In the genomic region with DNA sequence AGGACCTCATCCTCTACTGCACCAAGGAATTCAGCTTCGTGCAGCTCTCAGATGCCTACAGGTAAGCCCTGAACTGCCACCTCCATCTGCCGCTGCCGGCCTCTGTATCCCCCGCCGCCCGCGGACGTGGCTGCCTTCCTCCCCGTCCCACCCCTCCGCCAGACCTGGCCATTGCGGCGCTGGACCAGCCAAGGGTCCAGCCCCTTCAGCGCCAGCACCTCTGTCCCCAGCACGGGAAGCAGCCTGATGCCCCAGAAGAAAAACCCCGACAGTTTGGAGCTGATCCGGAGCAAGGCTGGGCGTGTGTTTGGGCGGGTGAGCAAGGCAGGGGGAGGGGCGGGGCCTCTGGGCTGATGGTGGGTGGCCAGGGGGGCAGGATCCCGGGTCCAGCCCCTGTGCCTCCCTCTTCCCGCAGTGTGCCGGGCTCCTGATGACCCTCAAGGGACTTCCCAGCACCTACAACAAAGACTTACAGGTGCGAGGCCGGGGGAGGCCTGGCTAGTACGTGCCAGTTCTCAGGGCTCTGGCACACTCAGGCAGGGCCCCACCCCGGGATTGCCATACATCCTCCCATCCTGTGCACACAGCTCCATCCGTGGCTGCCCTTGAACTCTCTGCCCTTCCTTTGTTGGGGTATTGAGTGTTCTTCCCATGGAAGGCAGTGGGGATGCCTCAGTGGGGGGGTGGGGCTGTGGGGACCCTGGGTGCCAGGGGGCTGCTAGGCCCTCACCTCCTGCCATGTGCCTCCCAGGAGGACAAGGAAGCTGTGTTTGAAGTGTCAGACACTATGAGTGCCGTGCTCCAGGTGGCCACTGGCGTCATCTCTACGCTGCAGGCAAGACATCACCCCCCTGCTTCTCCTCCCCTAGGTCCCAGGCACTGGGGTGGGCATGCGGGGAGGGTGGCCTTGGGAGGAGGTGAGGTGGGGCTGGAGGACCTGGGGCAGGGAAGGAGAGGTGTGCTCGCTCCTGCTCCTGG, we compare ENCODE assay signal across 27 cellular contexts. TPM values are rescaled to one million over a fixed set of nuclear protein-coding genes. Genes with fewer than 3 reads are reported as not detected.
DNase-seq lines count a peak whose midpoint lies in the region; ATAC-seq, FAIRE-seq and TF ChIP-seq lines count a peak whose summit lies in the region.
"Had no signal": no experiment of that assay in that cellular context is flagged by ENCODE, and none has a peak within 500 bp of the region (broad histone marks: within the 10 kb centered on the region; RNA-seq: fewer than 3 reads in every experiment).

No MANE protein-coding gene starts in this region.

- no peak for DNase-seq in activated T-cell treated with anti-CD3 and anti-CD28 coated beads, Interleukin-2, amount 50 U/mL, for 24 hours
- DNase-seq in activated T-cell treated with anti-CD3 and anti-CD28 coated beads, Interleukin-2, amount 50 U/mL, for 1 hour, result no peak
- DNase-seq in K562 (ENCODE audit: extremely low read depth in 1 of 4, low spot score in 3 of 4) (peak in 1 of 4 experiments; percentile 39), HepG2 (ENCODE audit: low spot score) (no peak), trophoblast cell (no peak), Kasumi-1 (lab: John Stamatoyannopoulos, UW) (no peak), NCI-H1930 (lab: John Stamatoyannopoulos, UW) (no peak)
- no peak for DNase-seq in activated CD4-positive, alpha-beta memory T cell treated with anti-CD3 and anti-CD28 coated beads, Interleukin-2, amount 10 ng/mL, durations not matched to agents 7 days and 5 days
- DNase-seq: AML-193; C1 segment of cervical spinal cord; CD8-positive, alpha-beta T cell; DND-41; GM23248; KBM-7; NCI-H1092; NCI-H1436; NCI-H2029; NCI-H2171; NCI-H345; NCI-H524 treated with DMSO at 0.1 percent for 48 hours; NCI-H82; Peyer's patch had no signal

- no peak overlapping the region for H4K8ac ChIP-seq in trophoblast cell (ENCODE audit: low read depth, low read length)

- H2BK5ac ChIP-seq in trophoblast cell (ENCODE audit: low read depth, low read length, poor library complexity), result no peak overlapping the region

- H3K4ac ChIP-seq in trophoblast cell (ENCODE audit: low read depth, low read length), result no peak overlapping the region

- H3K4me1 Mint-ChIP-seq in activated T-cell treated with anti-CD3 and anti-CD28 coated beads, Interleukin-2, amount 50 U/mL, for 24 hours (ENCODE audit: low read depth), result no peaks in the 10 kb centered on the region
- no peaks in the 10 kb centered on the region for H3K4me1 Mint-ChIP-seq in activated CD4-positive, alpha-beta memory T cell treated with anti-CD3 and anti-CD28 coated beads, Interleukin-2, amount 10 ng/mL, durations not matched to agents 7 days and 5 days

- no peaks in the 10 kb centered on the region for H3K27me3 Mint-ChIP-seq in activated T-cell treated with anti-CD3 and anti-CD28 coated beads, Interleukin-2, amount 50 U/mL, for 24 hours
- no peaks in the 10 kb centered on the region for H3K27me3 Mint-ChIP-seq in activated CD4-positive, alpha-beta memory T cell treated with anti-CD3 and anti-CD28 coated beads, Interleukin-2, amount 10 ng/mL, durations not matched to agents 7 days and 5 days

- H3K4me2 ChIP-seq in K562 (ENCODE audit: insufficient read depth, low read length) (no peak overlapping the region), HepG2 (ENCODE audit: low read depth, low read length) (no peak overlapping the region), trophoblast cell (ENCODE audit: low read length) (no peak overlapping the region)

- no peaks in the 10 kb centered on the region for H3K79me1 ChIP-seq in trophoblast cell (ENCODE audit: low read length)

- no peak overlapping the region for H4K12ac ChIP-seq in trophoblast cell (ENCODE audit: low read depth, low read length)

- no peak overlapping the region for H2AFZ ChIP-seq in K562 (ENCODE audit: low read depth, low read length)
- H2AFZ ChIP-seq in HepG2 (ENCODE audit: low read length), result no peak overlapping the region
- no peak overlapping the region for H2AFZ ChIP-seq in trophoblast cell (ENCODE audit: insufficient read depth, low read length, poor library complexity)
- H2AFZ ChIP-seq: GM23248 had no signal

- 82% methylated on average over 14 of the region's 32 CpGs for WGBS in K562 (ENCODE audit: insufficient coverage, low coverage, missing lambda C conversion rate)
- 91% methylated on average over 26 of the region's 32 CpGs for WGBS in HepG2 (ENCODE audit: low lambda C conversion rate)
- no CpG with 5 or more reads among the region's 32 CpGs for WGBS in trophoblast cell (ENCODE audit: extremely low coverage, insufficient coverage, insufficient read length)

- peaks cover 38% of the 10 kb centered on the region; the same call in 2 of the 3 replicates for H3K36me3 ChIP-seq in K562 (ENCODE audit: control insufficient read depth, insufficient read depth, low read length)
- peaks cover 15 to 23% of the 10 kb centered on the region in 2 experiments; a peak in 4 of 5 replicates for H3K36me3 ChIP-seq in HepG2 (replicated peaks in 1 of 2; ENCODE audit: control insufficient read depth in 1 of 2, insufficient read depth in 2 of 2, low read length in 2 of 2)
- peaks cover 16 to 21% of the 10 kb centered on the region in 2 experiments for H3K36me3 ChIP-seq in trophoblast cell (ENCODE audit: control insufficient read depth in 1 of 2, insufficient read depth in 2 of 2, low read length in 2 of 2)

- H3K27ac Mint-ChIP-seq in activated T-cell treated with anti-CD3 and anti-CD28 coated beads, Interleukin-2, amount 50 U/mL, for 24 hours, result peak overlapping the region; percentile 47
- H3K27ac Mint-ChIP-seq in activated CD4-positive, alpha-beta memory T cell treated with anti-CD3 and anti-CD28 coated beads, Interleukin-2, amount 10 ng/mL, durations not matched to agents 7 days and 5 days, result no peak overlapping the region
- H3K27ac Mint-ChIP-seq: CD8-positive, alpha-beta T cell had no signal

- in situ Hi-C loops in K562 (cut with MboI) (no loop called here), HepG2 (cut with HindIII; ENCODE audit: extremely low pct_ligation_motif_present, low pct_unique_long_range_greater_than_20kb) (no loop called here)

- H3K4me3 ChIP-seq in K562 (no peak overlapping the region), HepG2 (replicated peaks in 1 of 3; ENCODE audit: insufficient read depth in 1 of 3, low read depth in 2 of 3, low read length in 3 of 3) (no peak overlapping the region), trophoblast cell (ENCODE audit: low read depth, low read length) (peak overlapping the region; percentile 21)
- H3K4me3 ChIP-seq: GM12878, GM23248, Peyer's patch, SJSA1 had no signal

- POLR2A ChIA-PET in K562 (lab: Yijun Ruan, JAX) (interaction anchor here (1.5 kb wide), 1 partner anchor 16 kb away, joined by 4 read pairs; no protein-coding TSS in a partner anchor), HepG2 (lab: Yijun Ruan, JAX) (interaction anchor here (1.3 kb wide), 1 partner anchor 13 kb away, joined by 9 read pairs; the partner anchor contains the start of gene ASL)
- POLR2A ChIA-PET in activated CD4-positive, alpha-beta memory T cell treated with anti-CD3 and anti-CD28 coated beads, Interleukin-2, amount 10 ng/mL, durations not matched to agents 7 days and 5 days (lab: Charles Lee), result interaction anchor here (0.6 kb wide), 1 partner anchor 592 kb away, joined by 5 read pairs; no protein-coding TSS in a partner anchor

- H4K91ac ChIP-seq in trophoblast cell (ENCODE audit: low read depth, low read length), result no peak overlapping the region

- H3K79me2 ChIP-seq in K562 (ENCODE audit: control insufficient read depth, insufficient read depth, low read length), result no peaks in the 10 kb centered on the region
- H3K79me2 ChIP-seq in HepG2 (ENCODE audit: insufficient read depth, low read length), result no peaks in the 10 kb centered on the region
- no peaks in the 10 kb centered on the region for H3K79me2 ChIP-seq in trophoblast cell (ENCODE audit: control insufficient read depth, insufficient read depth, low read length, poor library complexity)

- H2AK5ac ChIP-seq in trophoblast cell (ENCODE audit: low read length), result no peak overlapping the region

- H3K18ac ChIP-seq in trophoblast cell (ENCODE audit: low read length), result no peak overlapping the region

- H4K20me1 ChIP-seq in K562 (replicated peaks; ENCODE audit: control insufficient read depth, insufficient read depth, low read length) (no peaks in the 10 kb centered on the region), HepG2 (ENCODE audit: insufficient read depth, low read length) (no peaks in the 10 kb centered on the region)

- H3K9me1 ChIP-seq in K562 (ENCODE audit: control insufficient read depth, insufficient read depth, low read length), result no peaks in the 10 kb centered on the region

- H3K4me1 ChIP-seq in K562 (replicated peaks in 1 of 2; ENCODE audit: control insufficient read depth in 2 of 2, insufficient read depth in 2 of 2, low read length in 2 of 2) (peaks cover 0 to 17% of the 10 kb centered on the region in 2 experiments; a peak in 2 of 5 replicates), HepG2 (ENCODE audit: insufficient read depth, low read length) (no peaks in the 10 kb centered on the region), trophoblast cell (ENCODE audit: control insufficient read depth in 1 of 2, insufficient read depth in 2 of 2, low read length in 2 of 2) (no peaks in the 10 kb centered on the region)
- H3K4me1 ChIP-seq: Peyer's patch, SJSA1 had no signal

- H2BK12ac ChIP-seq in trophoblast cell (ENCODE audit: low read length), result no peak overlapping the region

- TF ChIP-seq RAD21 in K562 (CRISPR knock-in tag; conservative IDR thresholded peaks at IDR 0.05 in 1 of 2, IDR thresholded peaks at IDR 0.05 in 1 of 2) (no peak), HepG2 (CRISPR knock-in tag; IDR thresholded peaks at IDR 0.05) (no peak)

- TF ChIP-seq CTCF in K562 (IDR thresholded peaks at IDR 0.05 in 2 of 3, conservative IDR thresholded peaks at IDR 0.05 in 1 of 3; ENCODE audit: insufficient read depth in 2 of 3, low read depth in 1 of 3, low read length in 3 of 3) (no peak), HepG2 (CRISPR knock-in tag; IDR thresholded peaks at IDR 0.05) (no peak)

- no peak overlapping the region for H3K4me3 Mint-ChIP-seq in activated T-cell treated with anti-CD3 and anti-CD28 coated beads, Interleukin-2, amount 50 U/mL, for 24 hours
- H3K4me3 Mint-ChIP-seq in activated CD4-positive, alpha-beta memory T cell treated with anti-CD3 and anti-CD28 coated beads, Interleukin-2, amount 10 ng/mL, durations not matched to agents 7 days and 5 days, result no peak overlapping the region
- H3K4me3 Mint-ChIP-seq: CD8-positive, alpha-beta T cell had no signal

- intact Hi-C loops in K562 (cut with micrococcal nuclease), result no loop called here
- intact Hi-C loops in HepG2 (cut with micrococcal nuclease; ENCODE audit: unreplicated experiment), result no loop called here

- TF ChIP-seq EP300 in K562 (IDR thresholded peaks at IDR 0.05; ENCODE audit: low read length) (no peak), HepG2 (IDR thresholded peaks at IDR 0.05; ENCODE audit: low read depth in 2 of 2, low read length in 2 of 2) (no peak), HepG2 (CRISPR knock-in tag; IDR thresholded peaks at IDR 0.05; ENCODE audit: borderline replicate concordance) (no peak)

- H3K23ac ChIP-seq in trophoblast cell (ENCODE audit: low read length), result no peak overlapping the region

- H3K9me3 Mint-ChIP-seq in activated T-cell treated with anti-CD3 and anti-CD28 coated beads, Interleukin-2, amount 50 U/mL, for 24 hours, result no peaks in the 10 kb centered on the region
- H3K9me3 Mint-ChIP-seq in activated CD4-positive, alpha-beta memory T cell treated with anti-CD3 and anti-CD28 coated beads, Interleukin-2, amount 10 ng/mL, durations not matched to agents 7 days and 5 days, result no peaks in the 10 kb centered on the region
- H3K9me3 Mint-ChIP-seq: CD8-positive, alpha-beta T cell had no signal

- TF ChIP-seq POLR2A in K562 (conservative IDR thresholded peaks at IDR 0.05) (no peak), HepG2 (IDR thresholded peaks at IDR 0.05; ENCODE audit: insufficient read depth in 1 of 2, low read depth in 2 of 2, low read length in 2 of 2) (no peak)

- H2BK120ac ChIP-seq in trophoblast cell (ENCODE audit: insufficient read depth, low read length, poor library complexity), result no peak overlapping the region

- CTCF ChIA-PET in K562 (lab: Yijun Ruan, JAX; ENCODE audit: low intra/inter-chr PET ratio), result no interaction called here
- CTCF ChIA-PET in HepG2 (lab: Yijun Ruan, JAX; ENCODE audit: low intra/inter-chr PET ratio, low total read pairs), result no interaction called here
- CTCF ChIA-PET in activated CD4-positive, alpha-beta memory T cell treated with anti-CD3 and anti-CD28 coated beads, Interleukin-2, amount 10 ng/mL, durations not matched to agents 7 days and 5 days (lab: Charles Lee), result no interaction called here

- H3K9ac ChIP-seq in K562 (ENCODE audit: insufficient read depth in 1 of 2, low read depth in 2 of 2, low read length in 2 of 2) (peak overlapping the region in 1 of 2 experiments; percentile 65; a peak in 1 of 4 replicates), HepG2 (ENCODE audit: insufficient read depth, low read depth, low read length) (no peak overlapping the region), trophoblast cell (ENCODE audit: low read length) (no peak overlapping the region)
- H3K9ac ChIP-seq: GM23248 had no signal

- H3K36me3 Mint-ChIP-seq in activated T-cell treated with anti-CD3 and anti-CD28 coated beads, Interleukin-2, amount 50 U/mL, for 24 hours (ENCODE audit: low read depth), result peaks cover 12% of the 10 kb centered on the region
- peaks cover 4% of the 10 kb centered on the region for H3K36me3 Mint-ChIP-seq in activated CD4-positive, alpha-beta memory T cell treated with anti-CD3 and anti-CD28 coated beads, Interleukin-2, amount 10 ng/mL, durations not matched to agents 7 days and 5 days (ENCODE audit: low read depth)

- FAIRE-seq in K562 (lab: Jason Lieb, UNC) (no peak), HepG2 (lab: Jason Lieb, UNC) (no peak)
- FAIRE-seq: GM12878 had no signal

- H3K27ac ChIP-seq in K562 (ENCODE audit: extremely low read depth, low read depth, low read length) (no peak overlapping the region), HepG2 (ENCODE audit: extremely low read length, insufficient read depth, low read length) (no peak overlapping the region), trophoblast cell (ENCODE audit: low read depth, low read length) (no peak overlapping the region)
- H3K27ac ChIP-seq: 22Rv1, GM23248, Peyer's patch, SJSA1 had no signal

- BruUV-seq in K562 (replicated peaks; lab: Mats Ljungman, UMichigan), result no TSS peak
- BruUV-seq in HepG2 (replicated peaks; lab: Mats Ljungman, UMichigan), result no TSS peak

- no peaks in the 10 kb centered on the region for H3K9me3 ChIP-seq in K562 (replicated peaks; ENCODE audit: control insufficient read depth, insufficient read depth, low read depth, low read length)
- H3K9me3 ChIP-seq in HepG2 (ENCODE audit: low read length), result no peaks in the 10 kb centered on the region
- H3K9me3 ChIP-seq in trophoblast cell (ENCODE audit: insufficient read depth, low read depth, low read length), result peaks cover 4% of the 10 kb centered on the region
- H3K9me3 ChIP-seq: Peyer's patch, SJSA1 had no signal

- ATAC-seq in K562 (no peak), HepG2 (peak; percentile 24; the same call in 2 of the 3 replicates)
- ATAC-seq: CD8-positive, alpha-beta T cell; GM12878; HCT116; Right ventricle myocardium inferior had no signal

- H3K27me3 ChIP-seq in K562 (ENCODE audit: control insufficient read depth in 2 of 2, insufficient read depth in 2 of 2, low read length in 2 of 2) (no peaks in the 10 kb centered on the region), HepG2 (ENCODE audit: control insufficient read depth in 1 of 2, insufficient read depth in 2 of 2, low read length in 2 of 2) (no peaks in the 10 kb centered on the region), trophoblast cell (ENCODE audit: insufficient read depth, low read length) (no peaks in the 10 kb centered on the region)
- H3K27me3 ChIP-seq: Peyer's patch, SJSA1 had no signal

- no peak overlapping the region for H3K14ac ChIP-seq in trophoblast cell (ENCODE audit: low read length)

RNA-seq across cellular contexts. Expression of gene ASL, which starts 13.5 kb away (rescaled TPM):
- total RNA-seq in K562 (2011; cell fraction: chromatin; rRNA removed; ENCODE audit: low replicate concordance), result 69.1 and 204 TPM in 2 replicates
- total RNA-seq in K562 (2011; cell fraction: nucleolus; rRNA removed), result 167 and 171 TPM in 2 replicates
- 96.8 and 112 TPM in 2 replicates for total RNA-seq in K562 (2011; cell fraction: nucleoplasm; rRNA removed)
- total RNA-seq in K562 (2014; rRNA removed) (67.0 and 70.1 TPM in 2 replicates), K562 (2014; rRNA removed; fragmentation: Illumina TruSeq; extraction: Trizol) (10.8 and 19.3 TPM in 2 replicates), K562 (2015; rRNA removed; fragmentation: Illumina TruSeq; extraction: Trizol) (27.8 and 28.7 TPM in 2 replicates), K562 (2021) (58.3 and 58.6 TPM in 2 replicates), HepG2 (2016; rRNA removed; fragmentation: Illumina TruSeq; extraction: Trizol) (63.8 and 71.4 TPM in 2 replicates)
- polyA plus RNA-seq in K562 (2011; rRNA removed) (34.6 and 41.4 TPM in 2 replicates), K562 (2014; fragmentation: Illumina TruSeq; extraction: Trizol) (33.3 and 49.0 TPM in 2 replicates), K562 (2014; fragmentation: Nextera tagmentation; extraction: Ambion mirVana) (1 to 10 TPM; 2.6 to 5.5 TPM), K562 (2014; rRNA removed) (57.7 and 61.4 TPM in 2 replicates), HepG2 (2011; rRNA removed) (96.5 and 146 TPM in 2 replicates)
- polyA plus RNA-seq in K562 (2011; cell fraction: cytosol; rRNA removed), result 30.9 and 78.0 TPM in 2 replicates
- polyA plus RNA-seq in K562 (2011; cell fraction: nucleus; rRNA removed), result 122 and 199 TPM in 2 replicates
- 57.1 and 57.6 TPM in 2 replicates for polyA plus RNA-seq in K562 (2012)
- polyA minus RNA-seq in K562 (2011; rRNA and poly(A)+ RNA removed), result 8.3 and 18.5 TPM in 2 replicates
- 13.8 and 20.6 TPM in 2 replicates for polyA minus RNA-seq in K562 (2011; cell fraction: cytosol; rRNA and poly(A)+ RNA removed)
- 29.8 and 34.1 TPM in 2 replicates for polyA minus RNA-seq in K562 (2011; cell fraction: nucleus; rRNA and poly(A)+ RNA removed)
- total RNA-seq in HepG2 (2016; cell fraction: cytosol; rRNA removed; fragmentation: Illumina TruSeq; extraction: Trizol; ENCODE audit: low read depth), result 10.8 and 15.3 TPM in 2 replicates
- total RNA-seq in HepG2 (2016; cell fraction: insoluble cytoplasmic fraction; rRNA removed; fragmentation: Illumina TruSeq; extraction: Trizol), result 60.6 and 73.6 TPM in 2 replicates
- total RNA-seq in HepG2 (2016; cell fraction: membrane; rRNA removed; fragmentation: Illumina TruSeq; extraction: Trizol), result 20.5 and 23.7 TPM in 2 replicates
- 55.0 and 59.3 TPM in 2 replicates for total RNA-seq in HepG2 (2016; cell fraction: nucleus; rRNA removed; fragmentation: Illumina TruSeq; extraction: Trizol)
- polyA plus RNA-seq in HepG2 (2011; cell fraction: cytosol; rRNA removed), result 66.0 and 85.0 TPM in 2 replicates
- polyA plus RNA-seq in HepG2 (2011; cell fraction: nucleus; rRNA removed), result 457 and 482 TPM in 2 replicates
- polyA plus RNA-seq in HepG2 (2012), result 39.6 and 57.0 TPM in 2 replicates
- 11.1 and 12.7 TPM in 2 replicates for polyA plus RNA-seq in HepG2 (2016; cell fraction: cytosol; fragmentation: Illumina TruSeq; extraction: Trizol; ENCODE audit: low read depth)
- 58.1 and 62.4 TPM in 2 replicates for polyA plus RNA-seq in HepG2 (2016; cell fraction: insoluble cytoplasmic fraction; fragmentation: Illumina TruSeq; extraction: Trizol; ENCODE audit: low read depth)
- polyA plus RNA-seq in HepG2 (2016; cell fraction: membrane; fragmentation: Illumina TruSeq; extraction: Trizol; ENCODE audit: low read depth), result 16.6 and 18.5 TPM in 2 replicates
- 139 and 142 TPM in 2 replicates for polyA plus RNA-seq in HepG2 (2016; cell fraction: nucleus; fragmentation: Illumina TruSeq; extraction: Trizol; ENCODE audit: insufficient read depth, low read depth)
- 24.9 and 94.0 TPM in 2 replicates for polyA minus RNA-seq in HepG2 (2011; rRNA and poly(A)+ RNA removed; ENCODE audit: low replicate concordance)
- 24.2 and 27.0 TPM in 2 replicates for polyA minus RNA-seq in HepG2 (2011; cell fraction: cytosol; rRNA and poly(A)+ RNA removed)
- 42.9 and 53.5 TPM in 2 replicates for polyA minus RNA-seq in HepG2 (2011; cell fraction: nucleus; rRNA and poly(A)+ RNA removed)
- polyA plus RNA-seq in trophoblast cell (2013), result 16.5 and 17.4 TPM in 2 replicates
- 10 to 100 TPM; 29.8 to 30.6 TPM for total RNA-seq in activated CD4-positive, alpha-beta memory T cell treated with anti-CD3 and anti-CD28 coated beads, Interleukin-2, amount 10 ng/mL, durations not matched to agents 7 days and 5 days

RNA-seq across cellular contexts. Expression of gene CRCP, which starts 25.5 kb away (rescaled TPM):
- 53.3 and 55.2 TPM in 2 replicates for total RNA-seq in K562 (2011; cell fraction: chromatin; rRNA removed; ENCODE audit: low replicate concordance)
- 32.0 and 38.2 TPM in 2 replicates for total RNA-seq in K562 (2011; cell fraction: nucleolus; rRNA removed)
- 41.5 and 59.3 TPM in 2 replicates for total RNA-seq in K562 (2011; cell fraction: nucleoplasm; rRNA removed)
- 46.7 and 51.4 TPM in 2 replicates for total RNA-seq in K562 (2014; rRNA removed)
- total RNA-seq in K562 (2014; rRNA removed; fragmentation: Illumina TruSeq; extraction: Trizol), result 43.0 and 44.2 TPM in 2 replicates
- total RNA-seq in K562 (2015; rRNA removed; fragmentation: Illumina TruSeq; extraction: Trizol), result 51.9 and 55.0 TPM in 2 replicates
- 43.0 and 43.4 TPM in 2 replicates for total RNA-seq in K562 (2021)
- 28.6 and 41.0 TPM in 2 replicates for polyA plus RNA-seq in K562 (2011; rRNA removed)
- polyA plus RNA-seq in K562 (2011; cell fraction: cytosol; rRNA removed), result 25.7 and 28.0 TPM in 2 replicates
- 13.5 and 15.3 TPM in 2 replicates for polyA plus RNA-seq in K562 (2011; cell fraction: nucleus; rRNA removed)
- 33.7 and 63.4 TPM in 2 replicates for polyA plus RNA-seq in K562 (2012)
- 45.3 and 58.3 TPM in 2 replicates for polyA plus RNA-seq in K562 (2014; fragmentation: Illumina TruSeq; extraction: Trizol)
- polyA plus RNA-seq in K562 (2014; fragmentation: Nextera tagmentation; extraction: Ambion mirVana), result 10 to 100 TPM; 22.1 to 26.1 TPM
- polyA plus RNA-seq in K562 (2014; rRNA removed), result 46.1 and 51.2 TPM in 2 replicates
- 45.3 and 57.0 TPM in 2 replicates for polyA minus RNA-seq in K562 (2011; rRNA and poly(A)+ RNA removed)
- polyA minus RNA-seq in K562 (2011; cell fraction: cytosol; rRNA and poly(A)+ RNA removed), result 35.5 and 37.0 TPM in 2 replicates
- 11.7 and 15.6 TPM in 2 replicates for polyA minus RNA-seq in K562 (2011; cell fraction: nucleus; rRNA and poly(A)+ RNA removed)
- 31.0 and 41.1 TPM in 2 replicates for total RNA-seq in HepG2 (2016; rRNA removed; fragmentation: Illumina TruSeq; extraction: Trizol)
- total RNA-seq in HepG2 (2016; cell fraction: cytosol; rRNA removed; fragmentation: Illumina TruSeq; extraction: Trizol; ENCODE audit: low read depth), result 9.9 and 16.6 TPM in 2 replicates
- total RNA-seq in HepG2 (2016; cell fraction: insoluble cytoplasmic fraction; rRNA removed; fragmentation: Illumina TruSeq; extraction: Trizol), result 31.6 and 44.5 TPM in 2 replicates
- 21.3 and 21.4 TPM in 2 replicates for total RNA-seq in HepG2 (2016; cell fraction: membrane; rRNA removed; fragmentation: Illumina TruSeq; extraction: Trizol)
- 13.8 and 14.1 TPM in 2 replicates for total RNA-seq in HepG2 (2016; cell fraction: nucleus; rRNA removed; fragmentation: Illumina TruSeq; extraction: Trizol)
- polyA plus RNA-seq in HepG2 (2011; rRNA removed), result 22.7 and 27.7 TPM in 2 replicates
- 27.6 and 28.2 TPM in 2 replicates for polyA plus RNA-seq in HepG2 (2011; cell fraction: cytosol; rRNA removed)
- polyA plus RNA-seq in HepG2 (2011; cell fraction: nucleus; rRNA removed), result 10.8 and 14.7 TPM in 2 replicates
- 20.8 and 22.7 TPM in 2 replicates for polyA plus RNA-seq in HepG2 (2012)
- 5.1 and 5.2 TPM in 2 replicates for polyA plus RNA-seq in HepG2 (2016; cell fraction: cytosol; fragmentation: Illumina TruSeq; extraction: Trizol; ENCODE audit: low read depth)
- polyA plus RNA-seq in HepG2 (2016; cell fraction: insoluble cytoplasmic fraction; fragmentation: Illumina TruSeq; extraction: Trizol; ENCODE audit: low read depth), result 28.2 and 29.7 TPM in 2 replicates
- 10.6 and 11.6 TPM in 2 replicates for polyA plus RNA-seq in HepG2 (2016; cell fraction: membrane; fragmentation: Illumina TruSeq; extraction: Trizol; ENCODE audit: low read depth)
- polyA plus RNA-seq in HepG2 (2016; cell fraction: nucleus; fragmentation: Illumina TruSeq; extraction: Trizol; ENCODE audit: insufficient read depth, low read depth), result 16.1 and 23.0 TPM in 2 replicates
- 20.8 and 22.0 TPM in 2 replicates for polyA minus RNA-seq in HepG2 (2011; rRNA and poly(A)+ RNA removed; ENCODE audit: low replicate concordance)
- polyA minus RNA-seq in HepG2 (2011; cell fraction: cytosol; rRNA and poly(A)+ RNA removed), result 20.6 and 22.6 TPM in 2 replicates
- polyA minus RNA-seq in HepG2 (2011; cell fraction: nucleus; rRNA and poly(A)+ RNA removed), result 18.3 and 21.8 TPM in 2 replicates
- 12.0 and 12.2 TPM in 2 replicates for polyA plus RNA-seq in trophoblast cell (2013)
- total RNA-seq in activated CD4-positive, alpha-beta memory T cell treated with anti-CD3 and anti-CD28 coated beads, Interleukin-2, amount 10 ng/mL, durations not matched to agents 7 days and 5 days, result 10 to 100 TPM; 23.6 to 24.0 TPM
